In the genomic region with DNA sequence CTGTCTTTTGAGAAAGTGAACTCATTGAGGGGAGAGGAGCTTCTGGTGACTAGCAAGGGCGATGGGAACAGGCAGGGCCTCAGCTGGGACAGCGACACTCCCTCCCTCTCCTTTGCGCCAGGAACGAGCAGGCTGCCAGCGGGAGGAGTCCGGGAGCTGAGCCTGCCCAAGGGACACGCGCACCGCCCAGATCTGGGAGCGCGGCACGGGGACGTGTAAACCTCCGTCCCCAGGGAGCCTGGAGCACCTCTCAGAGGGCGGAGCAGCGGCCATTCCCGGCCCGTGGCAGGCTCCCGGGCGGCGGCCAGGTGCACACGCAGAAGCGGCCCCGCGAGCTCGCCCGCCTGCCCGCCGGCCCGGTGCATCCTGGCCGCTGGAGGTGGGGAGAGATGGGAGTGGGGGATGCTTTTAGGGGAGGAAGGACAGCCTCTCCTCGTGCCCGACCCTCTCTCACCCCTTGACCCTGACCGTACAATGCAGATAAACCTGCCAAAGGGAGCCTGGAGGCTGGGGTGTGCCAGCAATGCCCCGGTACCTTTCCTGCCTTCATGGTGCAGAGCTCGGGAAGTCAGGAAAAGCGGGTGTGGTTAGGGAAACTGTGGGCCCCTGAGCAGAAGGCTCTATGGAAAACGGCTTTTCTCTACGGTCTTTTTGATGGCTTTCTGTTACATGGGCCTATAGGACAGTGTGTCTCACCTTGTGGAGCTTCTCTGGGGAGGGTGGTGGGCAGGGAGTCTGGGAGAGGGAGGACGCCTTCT, we compare ENCODE assay signal across 9 cellular contexts. TPM values are rescaled to one million over a fixed set of nuclear protein-coding genes. Genes with fewer than 3 reads are reported as not detected.
A peak's percentile ranks its signal among the peaks of the same experiment; 100 is the strongest.
DNase-seq lines count a peak whose midpoint lies in the region; FAIRE-seq and TF ChIP-seq lines count a peak whose summit lies in the region.
"Had no signal": no experiment of that assay in that cellular context is flagged by ENCODE, and none has a peak within 500 bp of the region (broad histone marks: within the 10 kb centered on the region; RNA-seq: fewer than 3 reads in every experiment).

No MANE protein-coding gene starts in this region.

- no peaks in the 10 kb centered on the region for H3K36me3 ChIP-seq in bronchial epithelial cell (ENCODE audit: control insufficient read depth, insufficient read depth, low read length)
- no peaks in the 10 kb centered on the region for H3K36me3 ChIP-seq in liver (ENCODE audit: control insufficient read depth in 4 of 4, insufficient read depth in 3 of 4, low read depth in 1 of 4, low read length in 3 of 4)

- H3K4me3 ChIP-seq in bronchial epithelial cell (ENCODE audit: low read depth, low read length) (peak overlapping the region; percentile 20), liver (ENCODE audit: low read depth in 1 of 3, low read length in 3 of 3) (peak overlapping the region in 2 of 3 donors; percentile 38 to 54)

- TF ChIP-seq RAD21 in liver (IDR thresholded peaks at IDR 0.05) = peak in 1 of 2 donors; percentile 25

- DNase-seq in NCI-H1417 (lab: John Stamatoyannopoulos, UW) = peak; percentile 59 to 86 (median 75)
- DNase-seq in NCI-H1417 treated with DMSO at 0.1 percent for 48 hours (lab: John Stamatoyannopoulos, UW) = no peak
- peak; percentile 2 for DNase-seq in bronchial epithelial cell (ENCODE audit: low read depth)
- peak; percentile 36 for DNase-seq in urothelium cell line (ENCODE audit: low spot score)
- DNase-seq in hepatic stellate cell (ENCODE audit: low spot score) = no peak
- no peak for DNase-seq in NK-92 treated with Interleukin-12 subunit alpha and Interleukin-12 subunit beta, amount 100 ng/mL, for 24 hours (lab: John Stamatoyannopoulos, UW)
- DNase-seq in SKM-1 treated with dmso at 0.1 percent for 144 hours (lab: John Stamatoyannopoulos, UW; ENCODE audit: unreplicated experiment) = no peak

- H3K4me1 ChIP-seq in liver (ENCODE audit: control insufficient read depth in 4 of 4, insufficient read depth in 4 of 4, low read length in 3 of 4) = peaks cover 0 to 8% (median 5%) of the 10 kb centered on the region in 4 donors

- TF ChIP-seq CTCF in bronchial epithelial cell (IDR thresholded peaks at IDR 0.05; ENCODE audit: insufficient read depth, low read length, severe bottlenecking) = no peak
- no peak for TF ChIP-seq CTCF in liver (IDR thresholded peaks at IDR 0.05; ENCODE audit: low read depth, low read length, missing input control)

- FAIRE-seq in bronchial epithelial cell (lab: Jason Lieb, UNC) (peak; percentile 52), urothelium cell line (lab: Jason Lieb, UNC) (no peak)

- no peak overlapping the region for H3K27ac ChIP-seq in liver (ENCODE audit: low read depth in 1 of 2, low read length in 2 of 2)

- no peak overlapping the region for H3K9ac ChIP-seq in liver (ENCODE audit: low read depth in 1 of 2, low read length in 2 of 2)

- WGBS in liver = 7% methylated on average over 40 of the region's 40 CpGs

- no peaks in the 10 kb centered on the region for H3K9me3 ChIP-seq in liver (ENCODE audit: control insufficient read depth in 4 of 4, low read length in 3 of 4)

- H3K27me3 ChIP-seq in bronchial epithelial cell (ENCODE audit: control insufficient read depth, insufficient read depth, low read length) = peaks cover 19% of the 10 kb centered on the region
- H3K27me3 ChIP-seq in liver (ENCODE audit: control insufficient read depth in 4 of 4, insufficient read depth in 4 of 4, low read length in 3 of 4) = no peaks in the 10 kb centered on the region

TF ChIP-seq in liver, 16 proteins besides CTCF, POLR2A, EP300 and RAD21:
- TF ChIP-seq TAF1 (conservative IDR thresholded peaks at IDR 0.05) (no peak), HNF4G (IDR thresholded peaks at IDR 0.05) (no peak), MAX (IDR thresholded peaks at IDR 0.05) (peak; percentile 11), RXRA (IDR thresholded peaks at IDR 0.05) (peak in 1 of 2 donors; percentile 7), NR2F2 (IDR thresholded peaks at IDR 0.05) (no peak), YY1 (IDR thresholded peaks at IDR 0.05) (peak; percentile 74)
TF ChIP-seq in liver: peak in this region for 3.

RNA-seq across cellular contexts. Expression of gene AQP4, which starts 2.2 kb away (rescaled TPM):
- total RNA-seq in bronchial epithelial cell (under 0.01 TPM in 1 of 2 replicates, not detected in the other), liver (under 1 TPM; 0.33 to 0.42 TPM)
- polyA plus RNA-seq in liver = under 1 TPM; 0.07 to 0.36 TPM
- total RNA-seq: fibroblast of lung had no signal
- polyA plus RNA-seq: fibroblast of lung had no signal

Comparison
In these comparisons a context has a peak if more than half of its experiments do, and no peak if none do; other contexts are left out.
1. DNase-seq: peak in NCI-H1417 (3 of 3), bronchial epithelial cell (single experiment) and urothelium cell line (single experiment); none in NCI-H1417 treated with DMSO at 0.1 percent for 48 hours (single experiment), hepatic stellate cell (single experiment), NK-92 treated with Interleukin-12 subunit alpha and Interleukin-12 subunit beta, amount 100 ng/mL, for 24 hours (single experiment) and SKM-1 treated with dmso at 0.1 percent for 144 hours (single experiment).